Comparison of ENCODE assay signal across 12 cellular contexts in genomic region chr21:17462276-17462981, GRCh38. TPM values are rescaled to one million over a fixed set of nuclear protein-coding genes. Genes with fewer than 3 reads are reported as not detected.
A peak's percentile ranks its signal among the peaks of the same experiment; 100 is the strongest.
DNase-seq lines count a peak whose midpoint lies in the region; ATAC-seq, FAIRE-seq and TF ChIP-seq lines count a peak whose summit lies in the region.
"Had no signal": no experiment of that assay in that cellular context is flagged by ENCODE, and none has a peak within 500 bp of the region (broad histone marks: within the 10 kb centered on the region; RNA-seq: fewer than 3 reads in every experiment).

No MANE protein-coding gene starts in this region.

- no peaks in the 10 kb centered on the region for H3K9me1 ChIP-seq in K562 (ENCODE audit: control insufficient read depth, insufficient read depth, low read length)

- DNase-seq in MG63 (peak; percentile 45), K562 (ENCODE audit: extremely low read depth in 1 of 4, low spot score in 3 of 4) (no peak), left colon (peak; percentile 83 to 86), transverse colon (peak; percentile 83), NCI-H1048 (lab: John Stamatoyannopoulos, UW) (no peak), DMS79 (lab: John Stamatoyannopoulos, UW) (no peak)
- DNase-seq: activated CD4-positive, alpha-beta T cell treated with anti-CD3 and anti-CD28 coated beads, Interleukin-2, amount 10 ng/mL, durations not matched to agents 7 days and 5 days; aorta; NCI-H2171; stimulated activated naive CD8-positive, alpha-beta T cell treated with anti-CD3 and anti-CD28 coated beads, Interleukin-15, amount 100 ng/mL, for 72 hours had no signal

- FAIRE-seq in K562 (lab: Jason Lieb, UNC) = no peak

- H3K9me3 ChIP-seq in MG63 = no peaks in the 10 kb centered on the region
- H3K9me3 ChIP-seq in K562 (replicated peaks; ENCODE audit: control insufficient read depth, insufficient read depth, low read depth, low read length) = no peaks in the 10 kb centered on the region
- H3K9me3 ChIP-seq in transverse colon = no peaks in the 10 kb centered on the region

- H3K27ac ChIP-seq in K562 (ENCODE audit: extremely low read depth, low read depth, low read length) (no peak overlapping the region), transverse colon (peak overlapping the region; percentile 44 to 73 (median 59))
- H3K27ac ChIP-seq: HL-60 had no signal

- BruUV-seq in K562 (replicated peaks; lab: Mats Ljungman, UMichigan) = no TSS peak

- no peak overlapping the region for H3K4me2 ChIP-seq in K562 (ENCODE audit: insufficient read depth, low read length)

- TF ChIP-seq EP300 in K562 (IDR thresholded peaks at IDR 0.05; ENCODE audit: low read length) (no peak), transverse colon (IDR thresholded peaks at IDR 0.05; ENCODE audit: low read depth) (peak; percentile 56)

- CTCF ChIA-PET in K562 (lab: Yijun Ruan, JAX; ENCODE audit: low intra/inter-chr PET ratio) = no interaction called here

- H2AFZ ChIP-seq in K562 (ENCODE audit: low read depth, low read length) = no peak overlapping the region

- WGBS in K562 (ENCODE audit: insufficient coverage, low coverage, missing lambda C conversion rate) = 2% methylated on average over 15 of the region's 16 CpGs
- 51 to 63% methylated on average over 9 to 16 of the region's 16 CpGs for WGBS in transverse colon (ENCODE audit: low coverage in 1 of 2), 2 donors

- TF ChIP-seq CTCF in K562 (IDR thresholded peaks at IDR 0.05 in 2 of 3, conservative IDR thresholded peaks at IDR 0.05 in 1 of 3; ENCODE audit: insufficient read depth in 2 of 3, low read depth in 1 of 3, low read length in 3 of 3) (no peak), transverse colon (IDR thresholded peaks at IDR 0.05) (no peak)

- H3K4me3 ChIP-seq in MG63 = no peak overlapping the region
- H3K4me3 ChIP-seq in K562 = no peak overlapping the region
- H3K4me3 ChIP-seq in transverse colon = no peak overlapping the region

- in situ Hi-C loops in K562 (cut with MboI) = no loop called here
- in situ Hi-C loops in transverse colon (cut with MboI; ENCODE audit: low pct_ligation_motif_present in 1 of 4, low pct_unique_long_range_greater_than_20kb in 1 of 4, low sequenced_read_pairs in 3 of 4) = no loop called here

- H3K9ac ChIP-seq in K562 (ENCODE audit: insufficient read depth in 1 of 2, low read depth in 2 of 2, low read length in 2 of 2) = no peak overlapping the region

- H3K36me3 ChIP-seq in MG63 (no peaks in the 10 kb centered on the region), K562 (ENCODE audit: control insufficient read depth, insufficient read depth, low read length) (no peaks in the 10 kb centered on the region), transverse colon (no peaks in the 10 kb centered on the region)

- TF ChIP-seq POLR2A in K562 (conservative IDR thresholded peaks at IDR 0.05) = no peak
- no peak for TF ChIP-seq POLR2A in transverse colon (IDR thresholded peaks at IDR 0.05)

- no peaks in the 10 kb centered on the region for H3K27me3 ChIP-seq in MG63
- no peaks in the 10 kb centered on the region for H3K27me3 ChIP-seq in K562 (ENCODE audit: control insufficient read depth in 2 of 2, insufficient read depth in 2 of 2, low read length in 2 of 2)
- no peaks in the 10 kb centered on the region for H3K27me3 ChIP-seq in transverse colon

- ATAC-seq in K562 = no peak
- peak; percentile 89 for ATAC-seq in left colon
- no peak for ATAC-seq in HG02885 (IDR thresholded peaks at IDR 0.05; ENCODE audit: poor library complexity, unreplicated experiment)
- ATAC-seq: stimulated activated naive CD8-positive, alpha-beta T cell treated with anti-CD3 and anti-CD28 coated beads, Interleukin-15, amount 100 ng/mL, for 72 hours had no signal

- intact Hi-C loops in K562 (cut with micrococcal nuclease) = no loop called here
- intact Hi-C loops in left colon (cut with DNase I, micrococcal nuclease) = no loop called here
- intact Hi-C loops in transverse colon (cut with DNase I; ENCODE audit: low total_unique reads) = no loop called here

- H4K20me1 ChIP-seq in K562 (replicated peaks; ENCODE audit: control insufficient read depth, insufficient read depth, low read length) = no peaks in the 10 kb centered on the region

- TF ChIP-seq RAD21 in K562 (CRISPR knock-in tag; conservative IDR thresholded peaks at IDR 0.05 in 1 of 2, IDR thresholded peaks at IDR 0.05 in 1 of 2) = no peak

- POLR2A ChIA-PET in K562 (lab: Yijun Ruan, JAX) = no interaction called here

- no peaks in the 10 kb centered on the region for H3K79me2 ChIP-seq in K562 (ENCODE audit: control insufficient read depth, insufficient read depth, low read length)

- H3K4me1 ChIP-seq in K562 (replicated peaks in 1 of 2; ENCODE audit: control insufficient read depth in 2 of 2, insufficient read depth in 2 of 2, low read length in 2 of 2) (no peaks in the 10 kb centered on the region; a peak in 1 of 5 replicates), transverse colon (peaks cover 0 to 40% (median 9%) of the 10 kb centered on the region in 4 donors)

TF ChIP-seq in K562, 482 proteins besides CTCF, POLR2A, EP300 and RAD21:
- TF ChIP-seq KDM4B (IDR thresholded peaks at IDR 0.05; ENCODE audit: borderline replicate concordance in 2 of 2, low read depth in 1 of 2) (no peak), CBFA2T3 (IDR thresholded peaks at IDR 0.05) (0 out of 2 replicates have a peak, but pooled peaks have one; percentile 20), NR4A1 (CRISPR knock-in tag; IDR thresholded peaks at IDR 0.05) (no peak), NR4A1 (tag; IDR thresholded peaks at IDR 0.05) (no peak), ZBTB11 (CRISPR knock-in tag; IDR thresholded peaks at IDR 0.05) (no peak), WHSC1 (IDR thresholded peaks at IDR 0.05; ENCODE audit: low read length) (no peak), GATA2 (CRISPR knock-in tag; IDR thresholded peaks at IDR 0.05) (no peak), HNRNPK (IDR thresholded peaks at IDR 0.05; ENCODE audit: low read depth, low read length, poor library complexity, severe bottlenecking) (no peak), ZNF785 (CRISPR knock-in tag; IDR thresholded peaks at IDR 0.05) (no peak)

RNA-seq across cellular contexts. Expression of gene CXADR, which starts 50.4 kb away (rescaled TPM):
- total RNA-seq in MG63 (2014; rRNA removed; shearing (Covaris generic); ENCODE audit: low replicate concordance) = 0.12 and 2.7 TPM in 2 replicates
- total RNA-seq in K562 (2011; cell fraction: chromatin; rRNA removed; ENCODE audit: low replicate concordance) = 0.21 TPM in 1 of 2 replicates, not detected in the other
- not detected in 2 replicates for total RNA-seq in K562 (2011; cell fraction: nucleolus; rRNA removed)
- 0.15 and 0.99 TPM in 2 replicates for total RNA-seq in K562 (2011; cell fraction: nucleoplasm; rRNA removed)
- 0.27 TPM in 1 of 2 replicates, not detected in the other for total RNA-seq in K562 (2014; rRNA removed)
- 0.04 and 0.06 TPM in 2 replicates for total RNA-seq in K562 (2014; rRNA removed; fragmentation: Illumina TruSeq; extraction: Trizol)
- 0.07 TPM in 1 of 2 replicates, not detected in the other for total RNA-seq in K562 (2015; rRNA removed; fragmentation: Illumina TruSeq; extraction: Trizol)
- total RNA-seq in K562 (2021) = 0.04 and 0.22 TPM in 2 replicates
- polyA plus RNA-seq in K562 (2011; rRNA removed) = 0.07 and 0.14 TPM in 2 replicates
- not detected in 2 replicates for polyA plus RNA-seq in K562 (2011; cell fraction: cytosol; rRNA removed)
- polyA plus RNA-seq in K562 (2011; cell fraction: nucleus; rRNA removed) = 0.07 TPM in 1 of 2 replicates, not detected in the other
- polyA plus RNA-seq in K562 (2012) = 0.03 and 0.06 TPM in 2 replicates
- polyA plus RNA-seq in K562 (2014; fragmentation: Illumina TruSeq; extraction: Trizol) = 0.01 TPM in 1 of 2 replicates, not detected in the other
- polyA plus RNA-seq in K562 (2014; fragmentation: Nextera tagmentation; extraction: Ambion mirVana) = under 1 TPM; 0.04 to 0.17 TPM
- 0.08 and 0.41 TPM in 2 replicates for polyA plus RNA-seq in K562 (2014; rRNA removed)
- 0.09 and 0.14 TPM in 2 replicates for polyA minus RNA-seq in K562 (2011; rRNA and poly(A)+ RNA removed)
- 2.7 TPM in 1 of 2 replicates, not detected in the other for polyA minus RNA-seq in K562 (2011; cell fraction: cytosol; rRNA and poly(A)+ RNA removed)
- polyA minus RNA-seq in K562 (2011; cell fraction: nucleus; rRNA and poly(A)+ RNA removed) = under 0.01 TPM in 1 of 2 replicates, not detected in the other
- 10 to 100 TPM; 70.5 to 79.2 TPM for total RNA-seq in left colon
- 100 to 1,000 TPM in 1 of 4 donors, 10 to 100 TPM in 2, 1 to 10 TPM in 1; 4.6 to 136 (median 87.7) TPM for total RNA-seq in transverse colon

Comparison
In these comparisons a context has a peak if more than half of its experiments do, and no peak if none do; other contexts are left out.
1. DNase-seq: peak in MG63 (single experiment), left colon (2 of 2) and transverse colon (single experiment); none in K562 (0 of 4), NCI-H1048 (single experiment) and DMS79 (single experiment).